In genomic region chrX:437636-438390, GRCh38 we compare ENCODE assay signal across 16 cellular contexts. TPM values are rescaled to one million over a fixed set of nuclear protein-coding genes. Genes with fewer than 3 reads are reported as not detected.
DNase-seq lines count a peak whose midpoint lies in the region; ATAC-seq, FAIRE-seq and TF ChIP-seq lines count a peak whose summit lies in the region.
"Had no signal": no experiment of that assay in that cellular context is flagged by ENCODE, and none has a peak within 500 bp of the region (broad histone marks: within the 10 kb centered on the region; RNA-seq: fewer than 3 reads in every experiment).

No MANE protein-coding gene starts in this region.

- H3K4me1 ChIP-seq in RWPE2 (ENCODE audit: insufficient read depth, poor library complexity, severe bottlenecking), result no peaks in the 10 kb centered on the region
- no peaks in the 10 kb centered on the region for H3K4me1 ChIP-seq in foreskin keratinocyte
- no peaks in the 10 kb centered on the region for H3K4me1 ChIP-seq in mesenchymal stem cell (ENCODE audit: control insufficient read depth, insufficient read depth, low read depth, low read length)

- H3K27ac Mint-ChIP-seq in activated naive CD4-positive, alpha-beta T cell treated with anti-CD3 and anti-CD28 coated beads, Interleukin-2, amount 50 U/mL, for 24 hours, result no peak overlapping the region
- H3K27ac Mint-ChIP-seq: B cell had no signal

- ATAC-seq in RWPE2 (ENCODE audit: low read depth), result peak; percentile 25; the same call in 1 of the 3 replicates
- peak; percentile 49 for ATAC-seq in foreskin keratinocyte
- ATAC-seq: activated CD4-positive, CD25-positive, alpha-beta regulatory T cell treated with anti-CD3 and anti-CD28 coated beads, Interleukin-2, amount 50 U/mL, for 24 hours; sciatic nerve had no signal

- H3K27ac ChIP-seq in RWPE2 (ENCODE audit: poor library complexity, severe bottlenecking) (no peak overlapping the region), foreskin keratinocyte (no peak overlapping the region), mesenchymal stem cell (ENCODE audit: low read length, poor library complexity, severe bottlenecking) (no peak overlapping the region)
- H3K27ac ChIP-seq: upper lobe of left lung had no signal

- H3K36me3 ChIP-seq in RWPE2 (ENCODE audit: low read depth) (no peaks in the 10 kb centered on the region), mesenchymal stem cell (ENCODE audit: control insufficient read depth in 1 of 2, insufficient read depth in 2 of 2, low read depth in 1 of 2, low read length in 2 of 2) (peaks cover 0 to 4% of the 10 kb centered on the region in 2 experiments)
- H3K36me3 ChIP-seq: upper lobe of left lung had no signal

- no peak overlapping the region for H4K91ac ChIP-seq in mesenchymal stem cell (ENCODE audit: low read length)

- no peak overlapping the region for H2AFZ ChIP-seq in mesenchymal stem cell (ENCODE audit: low read depth, low read length)

- H2BK15ac ChIP-seq in mesenchymal stem cell (ENCODE audit: low read depth, poor library complexity, severe bottlenecking), result no peak overlapping the region

- H3K27me3 Mint-ChIP-seq in activated naive CD4-positive, alpha-beta T cell treated with anti-CD3 and anti-CD28 coated beads, Interleukin-2, amount 50 U/mL, for 24 hours, result no peaks in the 10 kb centered on the region
- H3K27me3 Mint-ChIP-seq: B cell had no signal

- H3K4me3 ChIP-seq in RWPE2 (ENCODE audit: severe bottlenecking) (no peak overlapping the region), mesenchymal stem cell (ENCODE audit: insufficient read depth in 1 of 2, low read depth in 1 of 2, low read length in 2 of 2) (no peak overlapping the region)
- H3K4me3 ChIP-seq: upper lobe of left lung had no signal

- H2BK5ac ChIP-seq in mesenchymal stem cell (ENCODE audit: low read depth, low read length, poor library complexity, severe bottlenecking), result no peak overlapping the region

- no peak overlapping the region for H2AK5ac ChIP-seq in mesenchymal stem cell (ENCODE audit: low read length, severe bottlenecking)

- peaks cover 1% of the 10 kb centered on the region for H3K36me3 Mint-ChIP-seq in activated naive CD4-positive, alpha-beta T cell treated with anti-CD3 and anti-CD28 coated beads, Interleukin-2, amount 50 U/mL, for 24 hours

- H3K4me2 ChIP-seq in mesenchymal stem cell (ENCODE audit: low read length, poor library complexity, severe bottlenecking), result no peak overlapping the region

- no peak overlapping the region for H2BK120ac ChIP-seq in mesenchymal stem cell (ENCODE audit: low read depth, low read length)

- no peak overlapping the region for H2BK12ac ChIP-seq in mesenchymal stem cell (ENCODE audit: low read length in 2 of 2)

- no peak overlapping the region for H3K4ac ChIP-seq in mesenchymal stem cell (ENCODE audit: low read depth in 1 of 2, low read length in 2 of 2)

- H3K9ac ChIP-seq in mesenchymal stem cell (ENCODE audit: low read length), result no peak overlapping the region

- no peak overlapping the region for H3K18ac ChIP-seq in mesenchymal stem cell (ENCODE audit: low read depth in 1 of 2, low read length in 2 of 2)

- H3K14ac ChIP-seq in mesenchymal stem cell (ENCODE audit: low read length in 2 of 2), result no peak overlapping the region

- H4K8ac ChIP-seq in mesenchymal stem cell (ENCODE audit: low read length), result no peak overlapping the region

- 80% methylated on average over 42 of the region's 42 CpGs for WGBS in mesenchymal stem cell

- TF ChIP-seq CTCF in RWPE2 (IDR thresholded peaks at IDR 0.05; ENCODE audit: poor library complexity, severe bottlenecking) (no peak), foreskin keratinocyte (conservative IDR thresholded peaks at IDR 0.05) (no peak)

- no peak for FAIRE-seq in urothelium cell line (lab: Jason Lieb, UNC)
- FAIRE-seq: RCC 7860 had no signal

- no peaks in the 10 kb centered on the region for H3K27me3 ChIP-seq in RWPE2 (ENCODE audit: insufficient read depth, poor library complexity, severe bottlenecking)
- H3K27me3 ChIP-seq in foreskin keratinocyte, result no peaks in the 10 kb centered on the region
- H3K27me3 ChIP-seq in mesenchymal stem cell (ENCODE audit: control insufficient read depth in 1 of 2, insufficient read depth in 1 of 2, low read length in 2 of 2), result peaks cover 0 to 21% of the 10 kb centered on the region in 2 experiments

- DNase-seq in activated naive CD4-positive, alpha-beta T cell treated with anti-CD3 and anti-CD28 coated beads, Interleukin-2, amount 50 U/mL, for 16 hours, result no peak
- no peak for DNase-seq in RWPE2 (ENCODE audit: low spot score)
- peak; percentile 45 to 69 for DNase-seq in foreskin keratinocyte
- peak; percentile 22 for DNase-seq in urothelium cell line (ENCODE audit: low spot score)
- no peak for DNase-seq in SKM-1 (lab: John Stamatoyannopoulos, UW; ENCODE audit: unreplicated experiment)
- DNase-seq in mesenchymal stem cell, result no peak
- DNase-seq: DMS79; NCI-H1694 treated with DMSO at 0.1 percent for 48 hours; nephron progenitor cell; stimulated activated CD4-positive, alpha-beta T cell treated with anti-CD3 and anti-CD28 coated beads, Interleukin-4, amount 100 ng/mL, for 1 hour had no signal

- peak overlapping the region; percentile 17 for H3K4me3 Mint-ChIP-seq in activated naive CD4-positive, alpha-beta T cell treated with anti-CD3 and anti-CD28 coated beads, Interleukin-2, amount 50 U/mL, for 24 hours
- H3K4me3 Mint-ChIP-seq: B cell had no signal

- H3K9me3 ChIP-seq in RWPE2 (ENCODE audit: severe bottlenecking), result peaks cover 6% of the 10 kb centered on the region
- H3K9me3 ChIP-seq in mesenchymal stem cell (ENCODE audit: control insufficient read depth, low read length), result peaks cover 3% of the 10 kb centered on the region
- H3K9me3 ChIP-seq: upper lobe of left lung had no signal

- H3K23ac ChIP-seq in mesenchymal stem cell (ENCODE audit: low read length in 2 of 2), result no peak overlapping the region

- no peaks in the 10 kb centered on the region for H3K79me1 ChIP-seq in mesenchymal stem cell (replicated peaks; ENCODE audit: low read length, poor library complexity, severe bottlenecking)

- H3K9me3 Mint-ChIP-seq in activated naive CD4-positive, alpha-beta T cell treated with anti-CD3 and anti-CD28 coated beads, Interleukin-2, amount 50 U/mL, for 24 hours, result no peaks in the 10 kb centered on the region

- no peaks in the 10 kb centered on the region for H3K4me1 Mint-ChIP-seq in activated naive CD4-positive, alpha-beta T cell treated with anti-CD3 and anti-CD28 coated beads, Interleukin-2, amount 50 U/mL, for 24 hours
- H3K4me1 Mint-ChIP-seq: B cell had no signal

RNA-seq across cellular contexts. Expression of gene PPP2R3B, which starts 51.1 kb away (rescaled TPM):
- total RNA-seq in foreskin keratinocyte, result 17.1 and 20.7 TPM in 2 replicates
- 18.7 and 20.0 TPM in 2 replicates for polyA plus RNA-seq in foreskin keratinocyte
- 6.5 TPM for polyA plus RNA-seq in mesenchymal stem cell (2013, experiment 1 of 2)
- 6.4 TPM for polyA plus RNA-seq in mesenchymal stem cell (2013, experiment 2 of 2)

Comparison
In these comparisons a context has a peak if more than half of its experiments do, and no peak if none do; other contexts are left out.
1. DNase-seq: peak in foreskin keratinocyte (2 of 2) and urothelium cell line (single experiment); none in activated naive CD4-positive, alpha-beta T cell treated with anti-CD3 and anti-CD28 coated beads, Interleukin-2, amount 50 U/mL, for 16 hours (single experiment), RWPE2 (single experiment), SKM-1 (single experiment) and mesenchymal stem cell (single experiment).